ENCODE assay signal across 21 cellular contexts in the genomic region with DNA sequence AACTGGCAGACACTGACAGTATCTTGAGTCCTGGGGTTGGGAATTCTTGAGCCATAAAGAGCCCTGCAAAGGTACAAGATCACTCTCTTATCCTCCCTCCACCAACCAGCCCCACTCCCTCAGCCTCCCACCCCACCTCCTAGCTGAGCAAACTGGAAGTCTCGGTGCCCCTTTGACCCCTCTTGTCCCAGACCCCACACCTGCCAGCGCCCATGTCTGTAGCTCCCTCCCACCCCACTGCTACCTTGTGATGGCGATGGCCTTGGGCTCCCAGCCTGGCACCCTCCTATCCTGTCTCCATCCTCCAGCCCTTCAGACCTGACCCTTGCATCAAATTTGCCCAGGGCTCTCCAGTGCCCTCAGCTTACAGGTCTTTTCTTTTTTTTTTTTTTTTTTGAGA. TPM values are rescaled to one million over a fixed set of nuclear protein-coding genes. Genes with fewer than 3 reads are reported as not detected.
"Had no signal": no experiment of that assay in that cellular context is flagged by ENCODE, and none has a peak within 500 bp of the region (broad histone marks: within the 10 kb centered on the region; RNA-seq: fewer than 3 reads in every experiment).

No MANE protein-coding gene starts in this region.

- H3K27ac ChIP-seq: esophagus squamous epithelium, heart right ventricle, neutrophil, SK-N-MC, stomach, testis had no signal

- H3K4me3 ChIP-seq: esophagus squamous epithelium, heart right ventricle, mucosa of descending colon, SK-N-MC, stomach, testis had no signal

- H3K4me3 Mint-ChIP-seq: activated T-cell treated with anti-CD3 and anti-CD28 coated beads, Interleukin-2, amount 50 U/mL, for 72 hours; brain; naive B cell; type B pancreatic cell had no signal

- H3K36me3 Mint-ChIP-seq: brain, naive B cell, type B pancreatic cell had no signal

- H3K36me3 ChIP-seq: esophagus squamous epithelium, heart right ventricle, neutrophil, stomach had no signal

- DNase-seq: activated CD4-positive, alpha-beta T cell treated with anti-CD3 and anti-CD28 coated beads, Interleukin-2, amount 50 U/mL, for 1 hour; activated naive CD4-positive, alpha-beta T cell treated with Interleukin-2 at 50 U/mL for 16 hours; activated T-cell treated with anti-CD3 and anti-CD28 coated beads, Interleukin-2, amount 50 U/mL, for 72 hours; anterior cingulate cortex; central memory CD4-positive, alpha-beta T cell; cortex of kidney; effector CD4-positive, alpha-beta T cell; esophagus squamous epithelium; heart right ventricle; kidney glomerular epithelial cell; left ventricle myocardium superior; mucosa of descending colon; naive B cell; SHP77; stomach; testis had no signal

- H3K9me3 ChIP-seq: esophagus squamous epithelium, heart right ventricle, mucosa of descending colon, neutrophil, stomach, testis had no signal

- H3K9me3 Mint-ChIP-seq: activated T-cell treated with anti-CD3 and anti-CD28 coated beads, Interleukin-2, amount 50 U/mL, for 72 hours; brain; type B pancreatic cell had no signal

- ATAC-seq: activated T-cell treated with anti-CD3 and anti-CD28 coated beads, Interleukin-2, amount 50 U/mL, for 72 hours; heart right ventricle; left ventricle myocardium superior; mucosa of descending colon had no signal

- H3K27ac Mint-ChIP-seq: activated T-cell treated with anti-CD3 and anti-CD28 coated beads, Interleukin-2, amount 50 U/mL, for 72 hours; brain; type B pancreatic cell had no signal

- H3K27me3 ChIP-seq: testis had no signal

RNA-seq across cellular contexts. Expression of a gene that starts 8.6 kb away (rescaled TPM):
- total RNA-seq: activated T-cell treated with anti-CD3 and anti-CD28 coated beads, Interleukin-2, amount 50 U/mL, for 72 hours; left ventricle myocardium superior; mucosa of descending colon; T-helper 2 cell treated with Interferon-gamma antibody and Interleukin-4, amounts not matched to agents 100 ng/mL and 5 ng/mL, for 36 hours had no signal

RNA-seq across cellular contexts. Expression of a gene that starts 34.1 kb away (rescaled TPM):
- total RNA-seq: T-helper 2 cell treated with Interferon-gamma antibody and Interleukin-4, amounts not matched to agents 100 ng/mL and 5 ng/mL, for 36 hours had no signal

RNA-seq across cellular contexts. Expression of a gene that starts 43.9 kb away (rescaled TPM):
- total RNA-seq: activated T-cell treated with anti-CD3 and anti-CD28 coated beads, Interleukin-2, amount 50 U/mL, for 72 hours; left ventricle myocardium superior; T-helper 2 cell treated with Interferon-gamma antibody and Interleukin-4, amounts not matched to agents 100 ng/mL and 5 ng/mL, for 36 hours had no signal
